In the genomic region with DNA sequence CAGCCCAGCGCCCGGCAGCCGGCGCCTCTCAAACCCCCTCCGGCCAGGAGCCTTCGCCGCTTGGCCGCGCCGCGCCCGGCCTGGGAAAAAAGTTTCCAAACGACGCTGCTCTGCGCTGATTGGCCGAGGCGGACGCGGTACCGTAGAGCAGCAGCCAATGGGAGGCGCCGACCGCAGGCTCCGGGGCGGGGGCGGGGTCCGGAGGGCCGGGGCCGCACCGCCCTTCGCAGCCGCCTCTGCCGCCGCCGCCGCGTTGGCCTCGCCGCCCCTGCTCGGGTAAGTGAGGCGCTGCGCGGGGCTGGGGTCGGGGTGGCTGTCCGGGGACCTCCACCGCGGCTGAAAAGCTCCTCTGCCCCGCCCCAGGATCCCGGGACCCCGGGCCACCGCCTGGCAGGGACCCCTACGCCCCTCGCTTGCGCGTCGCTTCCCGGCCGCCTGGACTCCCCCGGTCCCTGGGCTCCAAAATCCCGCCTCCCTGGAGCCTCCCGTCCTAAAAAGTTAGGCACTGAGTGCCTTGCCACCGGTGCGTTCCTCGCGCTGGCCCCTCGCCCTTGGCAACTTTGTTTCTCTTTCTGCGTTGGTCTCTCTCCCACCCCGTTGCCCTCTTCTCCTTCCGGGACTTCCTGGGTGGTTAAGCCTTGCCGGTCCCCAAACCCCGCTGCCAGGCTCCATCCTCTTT, we compare ENCODE assay signal across 8 cellular contexts. TPM values are rescaled to one million over a fixed set of nuclear protein-coding genes. Genes with fewer than 3 reads are reported as not detected.
DNase-seq lines count a peak whose midpoint lies in the region; ATAC-seq, FAIRE-seq and TF ChIP-seq lines count a peak whose summit lies in the region.

A gene with protein sequence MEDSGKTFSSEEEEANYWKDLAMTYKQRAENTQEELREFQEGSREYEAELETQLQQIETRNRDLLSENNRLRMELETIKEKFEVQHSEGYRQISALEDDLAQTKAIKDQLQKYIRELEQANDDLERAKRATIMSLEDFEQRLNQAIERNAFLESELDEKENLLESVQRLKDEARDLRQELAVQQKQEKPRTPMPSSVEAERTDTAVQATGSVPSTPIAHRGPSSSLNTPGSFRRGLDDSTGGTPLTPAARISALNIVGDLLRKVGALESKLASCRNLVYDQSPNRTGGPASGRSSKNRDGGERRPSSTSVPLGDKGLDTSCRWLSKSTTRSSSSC (plus strand): TSS at position 227 of the 679 bp plus-strand sequence. CDS start 14,534 bp downstream, outside the sequence.

- WGBS in hepatocyte (ENCODE audit: low lambda C conversion rate, missing lambda C conversion rate): 1% methylated on average over 41 of the region's 71 CpGs

- H3K27me3 Mint-ChIP-seq in astrocyte (ENCODE audit: low read depth, unreplicated experiment): no peaks in the 10 kb centered on the region

- H3K9ac ChIP-seq in astrocyte (ENCODE audit: low read length): peak within 1 kb of the TSS; percentile 90

- H3K79me2 ChIP-seq in astrocyte (ENCODE audit: insufficient read depth, low read length) (peaks cover 50% of the 10 kb centered on the region), hepatocyte (peaks cover 48% of the 10 kb centered on the region)

- intact Hi-C loops in vagina (cut with DNase I): no loop called here

- no peaks in the 10 kb centered on the region for H3K36me3 Mint-ChIP-seq in astrocyte (ENCODE audit: low read depth, unreplicated experiment)

- TF ChIP-seq CTCF in astrocyte (IDR thresholded peaks at IDR 0.05; ENCODE audit: insufficient read depth, low read depth, low read length) (no peak), hepatocyte (IDR thresholded peaks at IDR 0.05; ENCODE audit: poor library complexity) (no peak), vagina (IDR thresholded peaks at IDR 0.05) (no peak)

- peak within 1 kb of the TSS; percentile 99 for H3K4me3 Mint-ChIP-seq in astrocyte (ENCODE audit: unreplicated experiment)

- FAIRE-seq in astrocyte (lab: Jason Lieb, UNC): no peak

- peak within 1 kb of the TSS; percentile 97 for H3K4me3 ChIP-seq in astrocyte (ENCODE audit: insufficient read depth, low read depth, low read length)
- H3K4me3 ChIP-seq in hepatocyte: peak within 1 kb of the TSS; percentile 75
- peak within 1 kb of the TSS; percentile 86 to 94 for H3K4me3 ChIP-seq in vagina

- H4K20me1 ChIP-seq in astrocyte (ENCODE audit: insufficient read depth, low read length) (peaks cover 35% of the 10 kb centered on the region), hepatocyte (ENCODE audit: insufficient read depth, poor library complexity, severe bottlenecking) (no peaks in the 10 kb centered on the region)

- H3K27ac Mint-ChIP-seq in astrocyte (ENCODE audit: unreplicated experiment): peak within 1 kb of the TSS; percentile 93

- H3K27me3 ChIP-seq in astrocyte (ENCODE audit: insufficient read depth, low read length) (no peaks in the 10 kb centered on the region), hepatocyte (no peaks in the 10 kb centered on the region), vagina (no peaks in the 10 kb centered on the region)

- H3K27ac ChIP-seq in astrocyte (ENCODE audit: low read depth, low read length) (peak within 1 kb of the TSS; percentile 82), hepatocyte (peak within 1 kb of the TSS; percentile 73), vagina (peak within 1 kb of the TSS; percentile 95)

- H3K4me1 Mint-ChIP-seq in astrocyte (ENCODE audit: low read depth, unreplicated experiment): peaks cover 7% of the 10 kb centered on the region

- no peaks in the 10 kb centered on the region for H3K9me3 Mint-ChIP-seq in astrocyte (ENCODE audit: unreplicated experiment)

- peak within 1 kb of the TSS; percentile 79 for H2AFZ ChIP-seq in astrocyte (ENCODE audit: low read depth, low read length)
- H2AFZ ChIP-seq in hepatocyte: peak within 1 kb of the TSS; percentile 91

- ATAC-seq in GM18499 (IDR thresholded peaks at IDR 0.05; ENCODE audit: insufficient read depth, unreplicated experiment) (peak; percentile 47), HG02852 (IDR thresholded peaks at IDR 0.05; ENCODE audit: unreplicated experiment) (peak; percentile 72)

- peak in 1 of 2 donors; percentile 75 for TF ChIP-seq POLR2A in vagina (IDR thresholded peaks at IDR 0.05)

- DNase-seq in NCI-H1694 treated with DMSO at 0.1 percent for 48 hours (lab: John Stamatoyannopoulos, UW) (peak; percentile 49), T-helper 9 cell (peak; percentile 91), astrocyte (ENCODE audit: low read depth) (peak; percentile 72), hepatocyte (ENCODE audit: low spot score) (peak; percentile 95), renal cortical epithelial cell (ENCODE audit: low read depth) (peak; percentile 70), vagina (ENCODE audit: extremely low spot score in 2 of 2) (no peak)

- H3K36me3 ChIP-seq in astrocyte (ENCODE audit: insufficient read depth, low read length): no peaks in the 10 kb centered on the region
- H3K36me3 ChIP-seq in hepatocyte (replicated peaks; ENCODE audit: insufficient read depth, low read depth): no peaks in the 10 kb centered on the region
- no peaks in the 10 kb centered on the region for H3K36me3 ChIP-seq in vagina

- H3K4me2 ChIP-seq in astrocyte (ENCODE audit: low read length) (peak within 1 kb of the TSS; percentile 94), hepatocyte (peak within 1 kb of the TSS; percentile 98)

- peaks cover 14% of the 10 kb centered on the region for H3K4me1 ChIP-seq in astrocyte (ENCODE audit: insufficient read depth, low read length)
- H3K4me1 ChIP-seq in hepatocyte (ENCODE audit: insufficient read depth): no peaks in the 10 kb centered on the region
- H3K4me1 ChIP-seq in vagina: peaks cover 34% of the 10 kb centered on the region

- H3K9me3 ChIP-seq in astrocyte (ENCODE audit: insufficient read depth, low read depth, low read length) (no peaks in the 10 kb centered on the region), hepatocyte (ENCODE audit: low read depth) (no peaks in the 10 kb centered on the region), vagina (no peaks in the 10 kb centered on the region)

- no peaks in the 10 kb centered on the region for H3K9me2 ChIP-seq in hepatocyte (replicated peaks; ENCODE audit: insufficient read depth)

RNA-seq across cellular contexts. Expression of the gene that starts here (rescaled TPM):
- total RNA-seq in astrocyte (27.6 and 31.4 TPM in 2 replicates), hepatocyte (11.8 and 13.1 TPM in 2 replicates), renal cortical epithelial cell (17.3 and 23.4 TPM in 2 replicates), vagina (55.0 TPM)
- polyA plus RNA-seq in hepatocyte: 10.3 TPM in 2 replicates

Comparison
In these comparisons a context has a peak if more than half of its experiments do, and no peak if none do; other contexts are left out.
1. DNase-seq: peak in NCI-H1694 treated with DMSO at 0.1 percent for 48 hours (single experiment), T-helper 9 cell (single experiment), astrocyte (single experiment), hepatocyte (single experiment) and renal cortical epithelial cell (single experiment); none in vagina (0 of 2).
2. Peak in every context shown above with its lines, with median percentiles within 50 percentile points of each other: H3K27ac ChIP-seq and H3K4me3 ChIP-seq.